In the genomic region with DNA sequence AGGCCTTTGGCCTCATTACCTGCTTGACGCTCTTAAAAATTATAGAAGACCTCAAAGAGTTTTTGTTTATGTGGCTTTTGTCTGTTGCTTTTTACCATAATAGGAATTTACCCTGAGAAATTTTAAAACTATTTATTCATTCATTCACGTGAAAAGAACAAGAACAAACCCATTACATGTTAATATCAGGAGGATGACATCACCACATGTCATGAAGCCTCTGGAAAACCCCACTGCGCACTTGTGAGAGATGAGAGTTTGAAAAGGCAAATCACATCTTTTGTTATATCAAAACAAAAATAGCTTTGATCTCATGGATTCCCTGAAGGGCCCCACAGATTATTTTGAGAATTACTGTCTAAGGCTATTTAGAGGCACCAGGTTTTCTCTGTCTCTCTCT, we compare ENCODE assay signal across 2 cellular contexts.
TF ChIP-seq lines count a peak whose summit lies in the region.

No MANE protein-coding gene starts in this region.

TF ChIP-seq in HEK293, 187 proteins besides CTCF, POLR2A, EP300 and RAD21:
- TF ChIP-seq ZFP69B (tag by site-specific recombination; IDR thresholded peaks at IDR 0.05) (no peak), ZNF510 (tag by site-specific recombination; IDR thresholded peaks at IDR 0.05; ENCODE audit: insufficient replicate concordance) (no peak)
- TF ChIP-seq, protein P1, sequence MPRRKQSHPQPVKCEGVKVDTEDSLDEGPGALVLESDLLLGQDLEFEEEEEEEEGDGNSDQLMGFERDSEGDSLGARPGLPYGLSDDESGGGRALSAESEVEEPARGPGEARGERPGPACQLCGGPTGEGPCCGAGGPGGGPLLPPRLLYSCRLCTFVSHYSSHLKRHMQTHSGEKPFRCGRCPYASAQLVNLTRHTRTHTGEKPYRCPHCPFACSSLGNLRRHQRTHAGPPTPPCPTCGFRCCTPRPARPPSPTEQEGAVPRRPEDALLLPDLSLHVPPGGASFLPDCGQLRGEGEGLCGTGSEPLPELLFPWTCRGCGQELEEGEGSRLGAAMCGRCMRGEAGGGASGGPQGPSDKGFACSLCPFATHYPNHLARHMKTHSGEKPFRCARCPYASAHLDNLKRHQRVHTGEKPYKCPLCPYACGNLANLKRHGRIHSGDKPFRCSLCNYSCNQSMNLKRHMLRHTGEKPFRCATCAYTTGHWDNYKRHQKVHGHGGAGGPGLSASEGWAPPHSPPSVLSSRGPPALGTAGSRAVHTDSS (tag by site-specific recombination; IDR thresholded peaks at IDR 0.05): no peak
- TF ChIP-seq, protein P2, sequence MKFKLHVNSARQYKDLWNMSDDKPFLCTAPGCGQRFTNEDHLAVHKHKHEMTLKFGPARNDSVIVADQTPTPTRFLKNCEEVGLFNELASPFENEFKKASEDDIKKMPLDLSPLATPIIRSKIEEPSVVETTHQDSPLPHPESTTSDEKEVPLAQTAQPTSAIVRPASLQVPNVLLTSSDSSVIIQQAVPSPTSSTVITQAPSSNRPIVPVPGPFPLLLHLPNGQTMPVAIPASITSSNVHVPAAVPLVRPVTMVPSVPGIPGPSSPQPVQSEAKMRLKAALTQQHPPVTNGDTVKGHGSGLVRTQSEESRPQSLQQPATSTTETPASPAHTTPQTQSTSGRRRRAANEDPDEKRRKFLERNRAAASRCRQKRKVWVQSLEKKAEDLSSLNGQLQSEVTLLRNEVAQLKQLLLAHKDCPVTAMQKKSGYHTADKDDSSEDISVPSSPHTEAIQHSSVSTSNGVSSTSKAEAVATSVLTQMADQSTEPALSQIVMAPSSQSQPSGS (tag by site-specific recombination; IDR thresholded peaks at IDR 0.05; ENCODE audit: low read depth): 0 out of 2 replicates have a peak, but pooled peaks have one; percentile 5

TF ChIP-seq in GM12878, 131 proteins besides CTCF, POLR2A, EP300 and RAD21 (continues in another document):
- TF ChIP-seq SUPT20H (IDR thresholded peaks at IDR 0.05; ENCODE audit: borderline replicate concordance, control insufficient read depth, low read depth, low read length) (no peak), TARDBP (IDR thresholded peaks at IDR 0.05; ENCODE audit: borderline replicate concordance) (no peak), ZBTB11 (CRISPR knock-in tag; IDR thresholded peaks at IDR 0.05) (no peak), BCL3 (IDR thresholded peaks at IDR 0.05; ENCODE audit: borderline replicate concordance, insufficient read depth, low read depth, low read length, poor library complexity, severe bottlenecking) (no peak), KDM1A (IDR thresholded peaks at IDR 0.05; ENCODE audit: borderline replicate concordance) (no peak), KLF5 (IDR thresholded peaks at IDR 0.05; ENCODE audit: partially characterized antibody) (no peak), ATF7 (IDR thresholded peaks at IDR 0.05; ENCODE audit: low read depth) (peak; percentile 75), SREBF1 (IDR thresholded peaks at IDR 0.05; ENCODE audit: low read length) (no peak), ZBTB4 (CRISPR knock-in tag; IDR thresholded peaks at IDR 0.05) (no peak), MAX (IDR thresholded peaks at IDR 0.05; ENCODE audit: low read depth, low read length) (no peak), CHD4 (IDR thresholded peaks at IDR 0.05) (no peak), HDAC2 (IDR thresholded peaks at IDR 0.05) (no peak), SREBF2 (IDR thresholded peaks at IDR 0.05; ENCODE audit: low read length) (no peak), RFX5 (IDR thresholded peaks at IDR 0.05; ENCODE audit: low read depth, low read length) (no peak), ESRRA (IDR thresholded peaks at IDR 0.05; ENCODE audit: low read length) (no peak), BRCA1 (IDR thresholded peaks at IDR 0.05; ENCODE audit: low read depth, low read length) (no peak), HCFC1 (IDR thresholded peaks at IDR 0.05; ENCODE audit: low read length) (no peak), GABPA (IDR thresholded peaks at IDR 0.05; ENCODE audit: low read depth) (no peak), FOXM1 (IDR thresholded peaks at IDR 0.05; ENCODE audit: low read depth, low read length) (peak; percentile 44; the same call in 1 of the 2 replicates), RELB (IDR thresholded peaks at IDR 0.05; ENCODE audit: low read depth) (no peak), RELA (IDR thresholded peaks at IDR 0.05; ENCODE audit: borderline replicate concordance, partially characterized antibody) (no peak), ELK1 (IDR thresholded peaks at IDR 0.05; ENCODE audit: low read depth, low read length) (no peak), FOS (IDR thresholded peaks at IDR 0.05; ENCODE audit: borderline replicate concordance, extremely low read depth, insufficient read length) (no peak), POLR2AphosphoS2 (IDR thresholded peaks at IDR 0.05; ENCODE audit: low read depth, low read length) (no peak), USF1 (IDR thresholded peaks at IDR 0.05; ENCODE audit: borderline replicate concordance, extremely low read length, insufficient read depth, low read depth, low read length) (no peak), NR2C2 (IDR thresholded peaks at IDR 0.05; ENCODE audit: borderline replicate concordance, control insufficient read depth, insufficient read length, low read depth) (no peak)
- TF ChIP-seq, protein P3, sequence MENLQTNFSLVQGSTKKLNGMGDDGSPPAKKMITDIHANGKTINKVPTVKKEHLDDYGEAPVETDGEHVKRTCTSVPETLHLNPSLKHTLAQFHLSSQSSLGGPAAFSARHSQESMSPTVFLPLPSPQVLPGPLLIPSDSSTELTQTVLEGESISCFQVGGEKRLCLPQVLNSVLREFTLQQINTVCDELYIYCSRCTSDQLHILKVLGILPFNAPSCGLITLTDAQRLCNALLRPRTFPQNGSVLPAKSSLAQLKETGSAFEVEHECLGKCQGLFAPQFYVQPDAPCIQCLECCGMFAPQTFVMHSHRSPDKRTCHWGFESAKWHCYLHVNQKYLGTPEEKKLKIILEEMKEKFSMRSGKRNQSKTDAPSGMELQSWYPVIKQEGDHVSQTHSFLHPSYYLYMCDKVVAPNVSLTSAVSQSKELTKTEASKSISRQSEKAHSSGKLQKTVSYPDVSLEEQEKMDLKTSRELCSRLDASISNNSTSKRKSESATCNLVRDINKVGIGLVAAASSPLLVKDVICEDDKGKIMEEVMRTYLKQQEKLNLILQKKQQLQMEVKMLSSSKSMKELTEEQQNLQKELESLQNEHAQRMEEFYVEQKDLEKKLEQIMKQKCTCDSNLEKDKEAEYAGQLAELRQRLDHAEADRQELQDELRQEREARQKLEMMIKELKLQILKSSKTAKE (IDR thresholded peaks at IDR 0.05; ENCODE audit: low read depth, poor library complexity, severe bottlenecking): no peak
- TF ChIP-seq, protein P4, sequence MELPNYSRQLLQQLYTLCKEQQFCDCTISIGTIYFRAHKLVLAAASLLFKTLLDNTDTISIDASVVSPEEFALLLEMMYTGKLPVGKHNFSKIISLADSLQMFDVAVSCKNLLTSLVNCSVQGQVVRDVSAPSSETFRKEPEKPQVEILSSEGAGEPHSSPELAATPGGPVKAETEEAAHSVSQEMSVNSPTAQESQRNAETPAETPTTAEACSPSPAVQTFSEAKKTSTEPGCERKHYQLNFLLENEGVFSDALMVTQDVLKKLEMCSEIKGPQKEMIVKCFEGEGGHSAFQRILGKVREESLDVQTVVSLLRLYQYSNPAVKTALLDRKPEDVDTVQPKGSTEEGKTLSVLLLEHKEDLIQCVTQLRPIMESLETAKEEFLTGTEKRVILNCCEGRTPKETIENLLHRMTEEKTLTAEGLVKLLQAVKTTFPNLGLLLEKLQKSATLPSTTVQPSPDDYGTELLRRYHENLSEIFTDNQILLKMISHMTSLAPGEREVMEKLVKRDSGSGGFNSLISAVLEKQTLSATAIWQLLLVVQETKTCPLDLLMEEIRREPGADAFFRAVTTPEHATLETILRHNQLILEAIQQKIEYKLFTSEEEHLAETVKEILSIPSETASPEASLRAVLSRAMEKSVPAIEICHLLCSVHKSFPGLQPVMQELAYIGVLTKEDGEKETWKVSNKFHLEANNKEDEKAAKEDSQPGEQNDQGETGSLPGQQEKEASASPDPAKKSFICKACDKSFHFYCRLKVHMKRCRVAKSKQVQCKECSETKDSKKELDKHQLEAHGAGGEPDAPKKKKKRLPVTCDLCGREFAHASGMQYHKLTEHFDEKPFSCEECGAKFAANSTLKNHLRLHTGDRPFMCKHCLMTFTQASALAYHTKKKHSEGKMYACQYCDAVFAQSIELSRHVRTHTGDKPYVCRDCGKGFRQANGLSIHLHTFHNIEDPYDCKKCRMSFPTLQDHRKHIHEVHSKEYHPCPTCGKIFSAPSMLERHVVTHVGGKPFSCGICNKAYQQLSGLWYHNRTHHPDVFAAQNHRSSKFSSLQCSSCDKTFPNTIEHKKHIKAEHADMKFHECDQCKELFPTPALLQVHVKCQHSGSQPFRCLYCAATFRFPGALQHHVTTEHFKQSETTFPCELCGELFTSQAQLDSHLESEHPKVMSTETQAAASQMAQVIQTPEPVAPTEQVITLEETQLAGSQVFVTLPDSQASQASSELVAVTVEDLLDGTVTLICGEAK (IDR thresholded peaks at IDR 0.05; ENCODE audit: borderline replicate concordance): no peak
